In the genomic region with DNA sequence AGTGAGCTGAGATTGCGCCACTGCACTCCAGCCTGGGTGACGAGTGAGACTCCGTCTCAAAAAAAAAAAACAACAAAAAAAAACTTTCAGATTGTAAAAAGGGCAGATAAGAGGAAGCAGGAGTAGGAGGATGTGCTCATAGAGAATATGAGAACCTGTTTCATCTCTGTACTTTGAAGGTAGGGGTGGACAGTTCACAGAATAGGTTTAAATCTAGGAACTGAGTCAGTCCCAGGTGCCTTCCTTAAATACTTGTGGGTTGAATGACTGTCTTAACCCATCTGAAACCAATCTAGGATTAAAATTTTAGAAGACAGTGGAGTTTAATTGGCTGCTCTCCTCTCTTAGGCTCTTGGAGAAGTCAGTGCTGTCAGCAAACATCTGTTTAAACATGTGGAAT, we compare ENCODE assay signal across 10 cellular contexts. TPM values are rescaled to one million over a fixed set of nuclear protein-coding genes. Genes with fewer than 3 reads are reported as not detected.
A peak's percentile ranks its signal among the peaks of the same experiment; 100 is the strongest.
DNase-seq lines count a peak whose midpoint lies in the region; ATAC-seq and TF ChIP-seq lines count a peak whose summit lies in the region.
"Had no signal": no experiment of that assay in that cellular context is flagged by ENCODE, and none has a peak within 500 bp of the region (broad histone marks: within the 10 kb centered on the region; RNA-seq: fewer than 3 reads in every experiment).

No MANE protein-coding gene starts in this region.

- intact Hi-C loops in cardiac septum (cut with DNase I) = no loop called here
- intact Hi-C loops in sciatic nerve (cut with DNase I) = no loop called here

- peaks cover 4% of the 10 kb centered on the region for H3K9me3 ChIP-seq in osteoblast (ENCODE audit: low read depth, low read length)

- H3K79me2 ChIP-seq in osteoblast (ENCODE audit: insufficient read depth, low read length) = peaks cover 86% of the 10 kb centered on the region

- POLR2A ChIA-PET in GM10248 (lab: Yijun Ruan, JAX) = interaction anchor here (0.6 kb wide), 1 partner anchor 1769 kb away, joined by 5 read pairs; no protein-coding TSS in a partner anchor

- TF ChIP-seq CTCF in GM10248 (IDR thresholded peaks at IDR 0.05; ENCODE audit: control extremely low read depth, extremely low read depth, low read depth, missing control alignments) (no peak), osteoblast (IDR thresholded peaks at IDR 0.05; ENCODE audit: extremely low read depth, low read depth, low read length) (no peak)

- H3K27me3 ChIP-seq in osteoblast (ENCODE audit: insufficient read depth, low read length) = no peaks in the 10 kb centered on the region

- peaks cover 42% of the 10 kb centered on the region for H3K4me1 Mint-ChIP-seq in activated T-helper 17 cell treated with anti-CD3 and anti-CD28 coated beads, Interleukin-2, amount 50 U/mL, for 72 hours

- peak overlapping the region; percentile 62 for H3K27ac Mint-ChIP-seq in activated T-helper 17 cell treated with anti-CD3 and anti-CD28 coated beads, Interleukin-2, amount 50 U/mL, for 72 hours
- H3K27ac Mint-ChIP-seq: effector memory CD8-positive, alpha-beta T cell had no signal

- peaks cover 9% of the 10 kb centered on the region for H3K9me3 Mint-ChIP-seq in activated T-helper 17 cell treated with anti-CD3 and anti-CD28 coated beads, Interleukin-2, amount 50 U/mL, for 72 hours
- H3K9me3 Mint-ChIP-seq: effector memory CD8-positive, alpha-beta T cell had no signal

- H3K36me3 Mint-ChIP-seq in activated T-helper 17 cell treated with anti-CD3 and anti-CD28 coated beads, Interleukin-2, amount 50 U/mL, for 72 hours (ENCODE audit: low read depth) = peaks cover 29% of the 10 kb centered on the region

- DNase-seq in GM10248 (ENCODE audit: extremely low spot score) (peak; percentile 42), osteoblast (ENCODE audit: insufficient read length, low spot score, missing footprints) (no peak), NCI-H1694 (lab: John Stamatoyannopoulos, UW) (no peak), cardiac septum (ENCODE audit: low spot score) (no peak), sciatic nerve (ENCODE audit: low spot score) (no peak)
- DNase-seq: effector memory CD8-positive, alpha-beta T cell; EL had no signal

- H3K4me3 ChIP-seq in osteoblast (ENCODE audit: insufficient read depth, low read length) = no peak overlapping the region

- H3K4me3 Mint-ChIP-seq in activated T-helper 17 cell treated with anti-CD3 and anti-CD28 coated beads, Interleukin-2, amount 50 U/mL, for 72 hours = peak overlapping the region; percentile 55
- H3K4me3 Mint-ChIP-seq: effector memory CD8-positive, alpha-beta T cell had no signal

- H3K27me3 Mint-ChIP-seq in activated T-helper 17 cell treated with anti-CD3 and anti-CD28 coated beads, Interleukin-2, amount 50 U/mL, for 72 hours = no peaks in the 10 kb centered on the region
- H3K27me3 Mint-ChIP-seq: effector memory CD8-positive, alpha-beta T cell had no signal

- no peak overlapping the region for H3K4me2 ChIP-seq in osteoblast (ENCODE audit: insufficient read depth, low read length)

- H2AFZ ChIP-seq in osteoblast (ENCODE audit: low read length) = no peak overlapping the region

- CTCF ChIA-PET in GM10248 (lab: Yijun Ruan, JAX) = no interaction called here

- H4K20me1 ChIP-seq in osteoblast (ENCODE audit: insufficient read depth, low read length) = peaks cover 7% of the 10 kb centered on the region

- H3K4me1 ChIP-seq in osteoblast (ENCODE audit: insufficient read depth, low read length) = peaks cover 14% of the 10 kb centered on the region

- ATAC-seq in GM19452 (IDR thresholded peaks at IDR 0.05; ENCODE audit: unreplicated experiment) (peak; percentile 59), HG03103 (IDR thresholded peaks at IDR 0.05; ENCODE audit: low read depth, unreplicated experiment) (peak; percentile 83), sciatic nerve (no peak)
- peak; percentile 98 for ATAC-seq in activated T-helper 17 cell treated with anti-CD3 and anti-CD28 coated beads, Interleukin-2, amount 50 U/mL, for 72 hours (replicated peaks)
- ATAC-seq: effector memory CD8-positive, alpha-beta T cell had no signal

- no peak overlapping the region for H3K27ac ChIP-seq in osteoblast (ENCODE audit: low read depth, low read length)

- peaks cover 5% of the 10 kb centered on the region for H3K36me3 ChIP-seq in osteoblast (ENCODE audit: insufficient read depth, low read length)

RNA-seq across cellular contexts. Expression of gene POLK, which starts 12.4 kb away (rescaled TPM):
- total RNA-seq in activated T-helper 17 cell treated with anti-CD3 and anti-CD28 coated beads, Interleukin-2, amount 50 U/mL, for 72 hours = 10 to 100 TPM; 28.7 to 44.4 TPM
- total RNA-seq in osteoblast (34.7 and 36.8 TPM in 2 replicates), cardiac septum (26.6 TPM), sciatic nerve (63.8 TPM)

RNA-seq across cellular contexts. Expression of gene CERT1, which starts 12.6 kb away (rescaled TPM):
- total RNA-seq in activated T-helper 17 cell treated with anti-CD3 and anti-CD28 coated beads, Interleukin-2, amount 50 U/mL, for 72 hours = 10 to 100 TPM; 24.9 to 40.3 TPM
- 50.3 and 58.6 TPM in 2 replicates for total RNA-seq in osteoblast
- total RNA-seq in cardiac septum = 39.5 TPM
- total RNA-seq in sciatic nerve = 44.6 TPM
